32 cellular contexts compared by ENCODE assay signal in genomic region chr17:40000161-40000560, GRCh38. TPM values are rescaled to one million over a fixed set of nuclear protein-coding genes. Genes with fewer than 3 reads are reported as not detected.
"Had no signal": no experiment of that assay in that cellular context is flagged by ENCODE, and none has a peak within 500 bp of the region (broad histone marks: within the 10 kb centered on the region; RNA-seq: fewer than 3 reads in every experiment).

No MANE protein-coding gene starts in this region.

- H3K9me3 ChIP-seq: adrenal gland, body of pancreas, esophagus muscularis mucosa, gastrocnemius medialis, heart right ventricle had no signal

- H3K27me3 Mint-ChIP-seq: activated CD4-positive, alpha-beta memory T cell treated with anti-CD3 and anti-CD28 coated beads, Interleukin-2, amount 10 ng/mL, durations not matched to agents 7 days and 5 days; activated naive CD4-positive, alpha-beta T cell treated with anti-CD3 and anti-CD28 coated beads, Interleukin-2, amount 50 U/mL, for 24 hours; activated naive CD8-positive, alpha-beta T cell treated with anti-CD3 and anti-CD28 coated beads for 36 hours; activated naive CD8-positive, alpha-beta T cell treated with anti-CD3 and anti-CD28 coated beads, Interleukin-2, amount 50 U/mL, for 24 hours had no signal

- FAIRE-seq: colon had no signal

- H3K4me3 ChIP-seq: adrenal gland, body of pancreas, esophagus muscularis mucosa, gastrocnemius medialis, heart right ventricle had no signal

- H3K9me3 Mint-ChIP-seq: activated CD4-positive, alpha-beta memory T cell treated with anti-CD3 and anti-CD28 coated beads, Interleukin-2, amount 10 ng/mL, durations not matched to agents 7 days and 5 days; activated CD4-positive, alpha-beta T cell treated with anti-CD3 and anti-CD28 coated beads, Interleukin-2, amount 10 ng/mL, durations not matched to agents 7 days and 5 days; activated naive CD4-positive, alpha-beta T cell treated with anti-CD3 and anti-CD28 coated beads for 36 hours; activated naive CD4-positive, alpha-beta T cell treated with anti-CD3 and anti-CD28 coated beads, Interleukin-2, amount 50 U/mL, for 24 hours; activated naive CD8-positive, alpha-beta T cell treated with anti-CD3 and anti-CD28 coated beads for 36 hours; activated naive CD8-positive, alpha-beta T cell treated with anti-CD3 and anti-CD28 coated beads, Interleukin-2, amount 50 U/mL, for 24 hours; activated T-cell treated with anti-CD3 and anti-CD28 coated beads, Interleukin-2, amount 50 U/mL, for 4 hours; activated T-helper 2 cell treated with anti-CD3 and anti-CD28 coated beads, Interferon-gamma antibody, Interleukin-2, Interleukin-4, amounts not matched to agents 10 μg/mL and 5 μg/mL and 100 μg/mL, durations not matched to agents 14 hours and 24 hours and 36 hours; effector memory CD8-positive, alpha-beta T cell; WTC11 had no signal

- ATAC-seq: activated naive CD8-positive, alpha-beta T cell treated with anti-CD3 and anti-CD28 coated beads, Interleukin-2, amount 50 U/mL, for 24 hours; activated T-cell treated with anti-CD3 and anti-CD28 coated beads, Interleukin-2, amount 50 U/mL, for 4 hours; body of pancreas; effector memory CD8-positive, alpha-beta T cell; foreskin keratinocyte; gastrocnemius medialis; heart right ventricle; WTC11 had no signal

- H3K27me3 ChIP-seq: adrenal gland, body of pancreas, esophagus muscularis mucosa, foreskin keratinocyte, gastrocnemius medialis, heart right ventricle had no signal

- H3K27ac Mint-ChIP-seq: activated CD4-positive, alpha-beta memory T cell treated with anti-CD3 and anti-CD28 coated beads, Interleukin-2, amount 10 ng/mL, durations not matched to agents 7 days and 5 days; activated CD4-positive, alpha-beta T cell treated with anti-CD3 and anti-CD28 coated beads, Interleukin-2, amount 10 ng/mL, durations not matched to agents 7 days and 5 days; activated naive CD4-positive, alpha-beta T cell treated with anti-CD3 and anti-CD28 coated beads for 36 hours; activated naive CD4-positive, alpha-beta T cell treated with anti-CD3 and anti-CD28 coated beads, Interleukin-2, amount 50 U/mL, for 24 hours; activated naive CD8-positive, alpha-beta T cell treated with anti-CD3 and anti-CD28 coated beads for 36 hours; activated naive CD8-positive, alpha-beta T cell treated with anti-CD3 and anti-CD28 coated beads, Interleukin-2, amount 50 U/mL, for 24 hours; activated T-helper 2 cell treated with anti-CD3 and anti-CD28 coated beads, Interferon-gamma antibody, Interleukin-2, Interleukin-4, amounts not matched to agents 10 μg/mL and 5 μg/mL and 100 μg/mL, durations not matched to agents 14 hours and 24 hours and 36 hours; effector memory CD8-positive, alpha-beta T cell had no signal

- H3K4me1 Mint-ChIP-seq: activated CD4-positive, alpha-beta memory T cell treated with anti-CD3 and anti-CD28 coated beads, Interleukin-2, amount 10 ng/mL, durations not matched to agents 7 days and 5 days; activated CD4-positive, alpha-beta T cell treated with anti-CD3 and anti-CD28 coated beads, Interleukin-2, amount 10 ng/mL, durations not matched to agents 7 days and 5 days; activated naive CD4-positive, alpha-beta T cell treated with anti-CD3 and anti-CD28 coated beads, Interleukin-2, amount 50 U/mL, for 24 hours; WTC11 had no signal

- H3K27ac ChIP-seq: adrenal gland, body of pancreas, esophagus muscularis mucosa, foreskin keratinocyte, gastrocnemius medialis, heart right ventricle had no signal

- H3K4me3 Mint-ChIP-seq: activated CD4-positive, alpha-beta memory T cell treated with anti-CD3 and anti-CD28 coated beads, Interleukin-2, amount 10 ng/mL, durations not matched to agents 7 days and 5 days; activated CD4-positive, alpha-beta T cell treated with anti-CD3 and anti-CD28 coated beads, Interleukin-2, amount 10 ng/mL, durations not matched to agents 7 days and 5 days; activated naive CD4-positive, alpha-beta T cell treated with anti-CD3 and anti-CD28 coated beads for 36 hours; activated naive CD4-positive, alpha-beta T cell treated with anti-CD3 and anti-CD28 coated beads, Interleukin-2, amount 50 U/mL, for 24 hours; activated naive CD8-positive, alpha-beta T cell treated with anti-CD3 and anti-CD28 coated beads for 36 hours; activated naive CD8-positive, alpha-beta T cell treated with anti-CD3 and anti-CD28 coated beads, Interleukin-2, amount 50 U/mL, for 24 hours; activated T-cell treated with anti-CD3 and anti-CD28 coated beads, Interleukin-2, amount 50 U/mL, for 4 hours; effector memory CD8-positive, alpha-beta T cell; WTC11 had no signal

- DNase-seq: activated CD4-positive, alpha-beta memory T cell treated with anti-CD3 and anti-CD28 coated beads, Interleukin-2, amount 10 ng/mL, durations not matched to agents 7 days and 5 days; activated CD4-positive, alpha-beta T cell treated with anti-CD3 and anti-CD28 coated beads for 1 hour; activated CD4-positive, alpha-beta T cell treated with anti-CD3 and anti-CD28 coated beads for 4 hours; activated CD4-positive, alpha-beta T cell treated with anti-CD3 and anti-CD28 coated beads, Interleukin-2, amount 10 ng/mL, durations not matched to agents 7 days and 5 days; activated CD4-positive, alpha-beta T cell treated with anti-CD3 and anti-CD28 coated beads, Interleukin-2, amount 50 U/mL, for 4 hours; activated effector memory CD4-positive, alpha-beta T cell treated with anti-CD3 and anti-CD28 coated beads, Interleukin-2, amount 50 U/mL, for 16 hours; activated naive CD4-positive, alpha-beta T cell treated with anti-CD3 and anti-CD28 coated beads for 36 hours; activated naive CD8-positive, alpha-beta T cell treated with anti-CD3 and anti-CD28 coated beads for 36 hours; activated naive CD8-positive, alpha-beta T cell treated with anti-CD3 and anti-CD28 coated beads, Interleukin-2, amount 50 U/mL, for 24 hours; activated T-cell treated with anti-CD3 and anti-CD28 coated beads, Interleukin-2, amount 50 U/mL, for 4 hours; adrenal gland; amygdala; aorta; body of pancreas; caudate nucleus; cortex of kidney; dermis blood vessel endothelial cell; effector CD4-positive, alpha-beta T cell; effector memory CD8-positive, alpha-beta T cell; erythroblast; foreskin keratinocyte; gastrocnemius medialis; heart right ventricle; T1000 had no signal

- H3K4me1 ChIP-seq: body of pancreas, foreskin keratinocyte had no signal

RNA-seq across cellular contexts. Expression of gene CSF3, which starts 15.1 kb away (rescaled TPM):
- total RNA-seq: activated CD4-positive, alpha-beta memory T cell treated with anti-CD3 and anti-CD28 coated beads, Interleukin-2, amount 10 ng/mL, durations not matched to agents 7 days and 5 days; activated CD4-positive, alpha-beta T cell treated with anti-CD3 and anti-CD28 coated beads, Interleukin-2, amount 10 ng/mL, durations not matched to agents 7 days and 5 days; activated naive CD4-positive, alpha-beta T cell treated with anti-CD3 and anti-CD28 coated beads for 36 hours; activated naive CD8-positive, alpha-beta T cell treated with anti-CD3 and anti-CD28 coated beads for 36 hours; activated T-cell treated with anti-CD3 and anti-CD28 coated beads, Interleukin-2, amount 50 U/mL, for 4 hours; activated T-helper 2 cell treated with anti-CD3 and anti-CD28 coated beads, Interferon-gamma antibody, Interleukin-2, Interleukin-4, amounts not matched to agents 10 μg/mL and 5 μg/mL and 100 μg/mL, durations not matched to agents 14 hours and 24 hours and 36 hours; chondrocyte; T-helper 1 cell treated with Interleukin-12 subunit alpha and Interleukin-12 subunit beta and Interleukin-4 antibody, amounts not matched to agents 30 ng/mL and 1 ng/mL, for 36 hours; T-helper 2 cell treated with Interferon-gamma antibody and Interleukin-4, amounts not matched to agents 100 ng/mL and 5 ng/mL, for 36 hours; WTC11 had no signal

RNA-seq across cellular contexts. Expression of gene GSDMA, which starts 37.4 kb away (rescaled TPM):
- total RNA-seq: chondrocyte, dermis blood vessel endothelial cell, WTC11 had no signal
